In genomic region chr6:6331393-6331792, GRCh38 we compare ENCODE assay signal across 10 cellular contexts. TPM values are rescaled to one million over a fixed set of nuclear protein-coding genes. Genes with fewer than 3 reads are reported as not detected.
DNase-seq lines count a peak whose midpoint lies in the region; ATAC-seq and TF ChIP-seq lines count a peak whose summit lies in the region.
"Had no signal": no experiment of that assay in that cellular context is flagged by ENCODE, and none has a peak within 500 bp of the region (broad histone marks: within the 10 kb centered on the region; RNA-seq: fewer than 3 reads in every experiment).

No MANE protein-coding gene starts in this region.

- H3K27ac Mint-ChIP-seq in stimulated activated naive CD8-positive, alpha-beta T cell treated with anti-CD3 and anti-CD28 coated beads, Interleukin-15, amount 100 ng/mL, for 72 hours, result no peak overlapping the region
- H3K27ac Mint-ChIP-seq: activated T-cell treated with anti-CD3 and anti-CD28 coated beads, Interleukin-2, amount 50 U/mL, for 72 hours had no signal

- no peaks in the 10 kb centered on the region for H3K9me3 Mint-ChIP-seq in stimulated activated naive CD8-positive, alpha-beta T cell treated with anti-CD3 and anti-CD28 coated beads, Interleukin-15, amount 100 ng/mL, for 72 hours
- H3K9me3 Mint-ChIP-seq: activated T-cell treated with anti-CD3 and anti-CD28 coated beads, Interleukin-2, amount 50 U/mL, for 72 hours had no signal

- peaks cover 7% of the 10 kb centered on the region for H3K27me3 Mint-ChIP-seq in stimulated activated naive CD8-positive, alpha-beta T cell treated with anti-CD3 and anti-CD28 coated beads, Interleukin-15, amount 100 ng/mL, for 72 hours

- TF ChIP-seq POLR2A in esophagus squamous epithelium (IDR thresholded peaks at IDR 0.05), result no peak

- H3K27me3 ChIP-seq in esophagus squamous epithelium, result peaks cover 0 to 3% (median 0%) of the 10 kb centered on the region in 4 donors
- H3K27me3 ChIP-seq: neutrophil had no signal

- H3K36me3 ChIP-seq in esophagus squamous epithelium, result no peaks in the 10 kb centered on the region
- H3K36me3 ChIP-seq: neutrophil had no signal

- intact Hi-C loops in esophagus squamous epithelium (cut with DNase I), result no loop called here

- no peaks in the 10 kb centered on the region for H3K9me3 ChIP-seq in esophagus squamous epithelium
- H3K9me3 ChIP-seq: neutrophil had no signal

- peak; percentile 60 for ATAC-seq in HG02970 (IDR thresholded peaks at IDR 0.05; ENCODE audit: low FRiP score, unreplicated experiment)
- peak; percentile 54 for ATAC-seq in stimulated activated naive CD8-positive, alpha-beta T cell treated with anti-CD3 and anti-CD28 coated beads, Interleukin-15, amount 100 ng/mL, for 72 hours
- ATAC-seq: activated T-cell treated with anti-CD3 and anti-CD28 coated beads, Interleukin-2, amount 50 U/mL, for 72 hours had no signal

- H3K27ac ChIP-seq in esophagus squamous epithelium, result peak overlapping the region in 2 of 4 donors; percentile 45 to 47
- H3K27ac ChIP-seq: GM23248, neutrophil had no signal

- H3K4me1 ChIP-seq in esophagus squamous epithelium, result peaks cover 0 to 5% (median 0%) of the 10 kb centered on the region in 3 donors

- DNase-seq in GM19240 (ENCODE audit: insufficient read length, low spot score) (peak; percentile 50), NOMO-1 treated with DMSO at 0.1 percent for 48 hours (lab: John Stamatoyannopoulos, UW; ENCODE audit: unreplicated experiment) (peak; percentile 95), NCI-H146 (lab: John Stamatoyannopoulos, UW) (no peak), esophagus squamous epithelium (lab: John Stamatoyannopoulos, UW) (no peak), nucleus accumbens (lab: John Stamatoyannopoulos, UW) (no peak)
- DNase-seq in stimulated activated naive CD8-positive, alpha-beta T cell treated with anti-CD3 and anti-CD28 coated beads, Interleukin-15, amount 100 ng/mL, for 72 hours, result no peak
- DNase-seq: activated T-cell treated with anti-CD3 and anti-CD28 coated beads, Interleukin-2, amount 50 U/mL, for 72 hours; GM23248 had no signal

- peak overlapping the region in 1 of 2 donors; percentile 6 for H3K4me3 Mint-ChIP-seq in stimulated activated naive CD8-positive, alpha-beta T cell treated with anti-CD3 and anti-CD28 coated beads, Interleukin-15, amount 100 ng/mL, for 72 hours
- H3K4me3 Mint-ChIP-seq: activated T-cell treated with anti-CD3 and anti-CD28 coated beads, Interleukin-2, amount 50 U/mL, for 72 hours had no signal

- peaks cover 12% of the 10 kb centered on the region for H3K4me1 Mint-ChIP-seq in stimulated activated naive CD8-positive, alpha-beta T cell treated with anti-CD3 and anti-CD28 coated beads, Interleukin-15, amount 100 ng/mL, for 72 hours

- no peak for TF ChIP-seq CTCF in esophagus squamous epithelium (IDR thresholded peaks at IDR 0.05)

- H3K4me3 ChIP-seq in esophagus squamous epithelium, result no peak overlapping the region
- H3K4me3 ChIP-seq: GM23248 had no signal

- 60 to 76% methylated on average over 6 of the region's 6 CpGs for WGBS in esophagus squamous epithelium, 2 donors

RNA-seq across cellular contexts. Expression of gene F13A1, which starts 10.9 kb away (rescaled TPM):
- 100 to 1,000 TPM in 1 of 4 donors, 10 to 100 TPM in 1, 1 to 10 TPM in 1, under 1 TPM in 1; 0.87 to 104 (median 37.3) TPM for total RNA-seq in esophagus squamous epithelium
- total RNA-seq: activated T-cell treated with anti-CD3 and anti-CD28 coated beads, Interleukin-2, amount 50 U/mL, for 72 hours; GM23248 had no signal

Comparison
In these comparisons a context has a peak if more than half of its experiments do, and no peak if none do; other contexts are left out.
1. DNase-seq: peak in GM19240 (single experiment) and NOMO-1 treated with DMSO at 0.1 percent for 48 hours (single experiment); none in stimulated activated naive CD8-positive, alpha-beta T cell treated with anti-CD3 and anti-CD28 coated beads, Interleukin-15, amount 100 ng/mL, for 72 hours (0 of 2), NCI-H146 (single experiment), esophagus squamous epithelium (single experiment) and nucleus accumbens (0 of 56).